Comparison of ENCODE assay signal across 10 cellular contexts in genomic region chr12:116121453-116121871, GRCh38.
DNase-seq lines count a peak whose midpoint lies in the region; ATAC-seq and TF ChIP-seq lines count a peak whose summit lies in the region.
"Had no signal": no experiment of that assay in that cellular context is flagged by ENCODE, and none has a peak within 500 bp of the region (broad histone marks: within the 10 kb centered on the region; RNA-seq: fewer than 3 reads in every experiment).

No MANE protein-coding gene starts in this region.

- H3K36me3 ChIP-seq in GM23338 (ENCODE audit: insufficient read depth) (no peaks in the 10 kb centered on the region), left lung (no peaks in the 10 kb centered on the region)

- H2AFZ ChIP-seq in GM23338: no peak overlapping the region

- ATAC-seq in GM23338 (no peak), left lung (peak; percentile 61), HG02973 (IDR thresholded peaks at IDR 0.05; ENCODE audit: unreplicated experiment) (no peak)
- ATAC-seq in activated naive CD8-positive, alpha-beta T cell treated with anti-CD3 and anti-CD28 coated beads, Interleukin-2, amount 10 ng/mL, durations not matched to agents 7 days and 5 days (ENCODE audit: low read depth): no peak

- H4K20me1 ChIP-seq in GM23338 (replicated peaks; ENCODE audit: insufficient read depth): peaks cover 20% of the 10 kb centered on the region

- TF ChIP-seq CTCF in GM23338 (conservative IDR thresholded peaks at IDR 0.05; ENCODE audit: low read depth in 2 of 2): no peak
- TF ChIP-seq CTCF in left lung (IDR thresholded peaks at IDR 0.05): no peak

- H3K4me1 Mint-ChIP-seq in GM23338: peaks cover 62% of the 10 kb centered on the region
- H3K4me1 Mint-ChIP-seq in activated naive CD8-positive, alpha-beta T cell treated with anti-CD3 and anti-CD28 coated beads, Interleukin-2, amount 10 ng/mL, durations not matched to agents 7 days and 5 days: peaks cover 27% of the 10 kb centered on the region

- no peaks in the 10 kb centered on the region for H3F3A ChIP-seq in GM23338 (replicated peaks; ENCODE audit: low read depth)

- H3K9me3 Mint-ChIP-seq in GM23338: no peaks in the 10 kb centered on the region
- no peaks in the 10 kb centered on the region for H3K9me3 Mint-ChIP-seq in activated naive CD8-positive, alpha-beta T cell treated with anti-CD3 and anti-CD28 coated beads, Interleukin-2, amount 10 ng/mL, durations not matched to agents 7 days and 5 days

- no peaks in the 10 kb centered on the region for H3K27me3 ChIP-seq in GM23338 (ENCODE audit: insufficient read depth)
- no peaks in the 10 kb centered on the region for H3K27me3 ChIP-seq in left lung

- H3K4me2 ChIP-seq in GM23338: peak overlapping the region; percentile 48

- peak; percentile 29 for DNase-seq in AG20443 (ENCODE audit: low spot score)
- no peak for DNase-seq in GM23338 (ENCODE audit: low spot score)
- no peak for DNase-seq in activated naive CD8-positive, alpha-beta T cell treated with anti-CD3 and anti-CD28 coated beads, Interleukin-2, amount 10 ng/mL, durations not matched to agents 7 days and 5 days
- DNase-seq in left lung: no peak
- DNase-seq in COR-L47 (lab: John Stamatoyannopoulos, UW): no peak
- no peak for DNase-seq in T1000 (lab: John Stamatoyannopoulos, UW)
- DNase-seq in DMS 273 treated with DMSO at 0.1 percent for 48 hours (lab: John Stamatoyannopoulos, UW): no peak
- DNase-seq: cerebellar nuclear complex, NCI-H146 had no signal

- H3K4me1 ChIP-seq in GM23338 (ENCODE audit: insufficient read depth) (peaks cover 51% of the 10 kb centered on the region), left lung (peaks cover 36 to 52% of the 10 kb centered on the region in 2 donors)

- H3K9me3 ChIP-seq in left lung: no peaks in the 10 kb centered on the region

- H3K36me3 Mint-ChIP-seq in GM23338 (ENCODE audit: low read depth): no peaks in the 10 kb centered on the region
- peaks cover 3% of the 10 kb centered on the region for H3K36me3 Mint-ChIP-seq in activated naive CD8-positive, alpha-beta T cell treated with anti-CD3 and anti-CD28 coated beads, Interleukin-2, amount 10 ng/mL, durations not matched to agents 7 days and 5 days

- H3K27me3 Mint-ChIP-seq in GM23338 (ENCODE audit: insufficient read depth, low read depth, poor library complexity): no peaks in the 10 kb centered on the region
- no peaks in the 10 kb centered on the region for H3K27me3 Mint-ChIP-seq in activated naive CD8-positive, alpha-beta T cell treated with anti-CD3 and anti-CD28 coated beads, Interleukin-2, amount 10 ng/mL, durations not matched to agents 7 days and 5 days

- H3K27ac ChIP-seq in GM23338 (ENCODE audit: low read depth) (no peak overlapping the region), left lung (peak overlapping the region in 1 of 2 donors; percentile 14)

- POLR2A ChIA-PET in activated naive CD8-positive, alpha-beta T cell treated with anti-CD3 and anti-CD28 coated beads, Interleukin-2, amount 10 ng/mL, durations not matched to agents 7 days and 5 days (lab: Charles Lee): no interaction called here

- H3K79me2 ChIP-seq in GM23338 (replicated peaks; ENCODE audit: insufficient read depth): peaks cover 93% of the 10 kb centered on the region

- no peaks in the 10 kb centered on the region for H3K9me2 ChIP-seq in GM23338 (ENCODE audit: insufficient read depth)

- intact Hi-C loops in left lung (cut with DNase I): no loop called here

- H3K27ac Mint-ChIP-seq in GM23338: peak overlapping the region; percentile 29; the same call in 1 of the 2 replicates
- H3K27ac Mint-ChIP-seq in activated naive CD8-positive, alpha-beta T cell treated with anti-CD3 and anti-CD28 coated beads, Interleukin-2, amount 10 ng/mL, durations not matched to agents 7 days and 5 days: no peak overlapping the region

- H3K4me3 Mint-ChIP-seq in GM23338: no peak overlapping the region
- peak overlapping the region; percentile 23 for H3K4me3 Mint-ChIP-seq in activated naive CD8-positive, alpha-beta T cell treated with anti-CD3 and anti-CD28 coated beads, Interleukin-2, amount 10 ng/mL, durations not matched to agents 7 days and 5 days

- H3K4me3 ChIP-seq in GM23338: peak overlapping the region; percentile 17; the same call in 1 of the 2 replicates
- no peak overlapping the region for H3K4me3 ChIP-seq in left lung

TF ChIP-seq in GM23338, 12 proteins besides CTCF, POLR2A, EP300 and RAD21 (continues in another document):
- no peak for TF ChIP-seq ZNF462 (CRISPR knock-in tag; IDR thresholded peaks at IDR 0.05)
- no peak for TF ChIP-seq NANOG (IDR thresholded peaks at IDR 0.05; ENCODE audit: borderline replicate concordance)
- TF ChIP-seq STAT1 (IDR thresholded peaks at IDR 0.05; ENCODE audit: unreplicated experiment): no peak
- TF ChIP-seq EZH2 (IDR thresholded peaks at IDR 0.05; ENCODE audit: low read depth, unreplicated experiment): no peak
- TF ChIP-seq CREB1 (CRISPR knock-in tag; IDR thresholded peaks at IDR 0.05; ENCODE audit: low read depth): no peak
- TF ChIP-seq EZH2phosphoT487 (IDR thresholded peaks at IDR 0.05; ENCODE audit: unreplicated experiment): no peak
- TF ChIP-seq POLR2AphosphoS5 (IDR thresholded peaks at IDR 0.05; ENCODE audit: low read depth): no peak
- no peak for TF ChIP-seq ZNF331 (CRISPR knock-in tag; IDR thresholded peaks at IDR 0.05; ENCODE audit: low read depth)
